Comparison of ENCODE assay signal across 15 cellular contexts in the genomic region with DNA sequence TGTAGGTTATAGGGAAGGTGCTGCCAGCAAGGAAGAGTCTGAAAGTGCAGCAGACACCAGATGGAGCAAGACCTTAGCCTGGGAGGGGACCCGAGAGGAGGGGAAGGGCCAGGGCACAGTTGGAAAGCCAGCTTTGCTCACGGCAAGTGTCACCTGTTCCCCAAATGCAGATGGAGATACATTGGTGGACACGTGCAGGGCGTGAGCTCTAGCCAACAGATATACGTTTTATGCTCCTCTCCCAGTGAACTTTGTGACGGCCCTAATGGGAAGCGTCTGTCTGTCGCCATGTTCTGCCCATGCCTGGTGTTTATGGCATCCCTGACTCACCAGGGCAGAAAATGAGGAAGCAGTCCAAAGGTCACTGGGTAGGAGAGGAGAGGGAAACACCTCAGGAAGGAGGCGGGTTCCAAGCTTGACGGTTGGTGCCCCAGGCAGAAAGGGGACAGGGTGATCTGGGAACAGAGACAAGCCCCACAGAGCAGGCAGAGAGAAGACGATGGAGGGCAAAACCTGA. TPM values are rescaled to one million over a fixed set of nuclear protein-coding genes. Genes with fewer than 3 reads are reported as not detected.
DNase-seq lines count a peak whose midpoint lies in the region; ATAC-seq and TF ChIP-seq lines count a peak whose summit lies in the region.
"Had no signal": no experiment of that assay in that cellular context is flagged by ENCODE, and none has a peak within 500 bp of the region (broad histone marks: within the 10 kb centered on the region; RNA-seq: fewer than 3 reads in every experiment).

No MANE protein-coding gene starts in this region.

- peak overlapping the region; percentile 26 for H4K8ac ChIP-seq in trophoblast cell (ENCODE audit: low read depth, low read length)

- no peak overlapping the region for H4K12ac ChIP-seq in trophoblast cell (ENCODE audit: low read depth, low read length)

- H2AFZ ChIP-seq in HCT116 (ENCODE audit: low read depth, low read length, poor library complexity, severe bottlenecking) (peak overlapping the region; percentile 19), trophoblast cell (ENCODE audit: insufficient read depth, low read length, poor library complexity) (no peak overlapping the region)

- TF ChIP-seq CTCF in HCT116 (IDR thresholded peaks at IDR 0.05 in 2 of 3, conservative IDR thresholded peaks at IDR 0.05 in 1 of 3; ENCODE audit: borderline replicate concordance in 1 of 3, insufficient read depth in 1 of 3, low read depth in 2 of 3, low read length in 2 of 3): no peak
- no peak for TF ChIP-seq CTCF in epithelial cell of esophagus (IDR thresholded peaks at IDR 0.05; ENCODE audit: insufficient read depth, low read depth, low read length, missing control alignments)

- POLR2A ChIA-PET in HCT116 (lab: Charles Lee): no interaction called here

- H3K14ac ChIP-seq in trophoblast cell (ENCODE audit: low read length): peak overlapping the region; percentile 5

- no peak overlapping the region for H3K23ac ChIP-seq in trophoblast cell (ENCODE audit: low read length)

- H3K9me3 ChIP-seq in HCT116 (ENCODE audit: control insufficient read depth in 1 of 2, insufficient read depth in 1 of 2, low read depth in 1 of 2, low read length in 2 of 2) (no peaks in the 10 kb centered on the region), trophoblast cell (ENCODE audit: insufficient read depth, low read depth, low read length) (no peaks in the 10 kb centered on the region)

- H2BK5ac ChIP-seq in trophoblast cell (ENCODE audit: low read depth, low read length, poor library complexity): no peak overlapping the region

- H3K4me1 ChIP-seq in HCT116 (ENCODE audit: control insufficient read depth in 1 of 2, insufficient read depth in 2 of 2, low read length in 2 of 2) (peaks cover 8 to 31% of the 10 kb centered on the region in 2 experiments), trophoblast cell (ENCODE audit: control insufficient read depth in 1 of 2, insufficient read depth in 2 of 2, low read length in 2 of 2) (peaks cover 12 to 18% of the 10 kb centered on the region in 2 experiments)

- peak overlapping the region; percentile 14 for H3K18ac ChIP-seq in trophoblast cell (ENCODE audit: low read length)

- peak overlapping the region; percentile 30 for H2BK12ac ChIP-seq in trophoblast cell (ENCODE audit: low read length)

- no peak overlapping the region for H3K9ac ChIP-seq in HCT116 (ENCODE audit: low read length)
- H3K9ac ChIP-seq in trophoblast cell (ENCODE audit: low read length): no peak overlapping the region

- CTCF ChIA-PET in HCT116 (lab: Charles Lee): no interaction called here

- H2AK5ac ChIP-seq in trophoblast cell (ENCODE audit: low read length): no peak overlapping the region

- no peaks in the 10 kb centered on the region for H3K9me2 ChIP-seq in HCT116 (ENCODE audit: insufficient read depth)

- H3K4me3 ChIP-seq in HCT116 (replicated peaks in 1 of 2; ENCODE audit: low read depth in 1 of 2, low read length in 2 of 2) (peak overlapping the region in 1 of 2 experiments; percentile 5; a peak in 1 of 4 replicates), epithelial cell of esophagus (ENCODE audit: low read length) (no peak overlapping the region), trophoblast cell (ENCODE audit: low read depth, low read length) (no peak overlapping the region), H7 (ENCODE audit: insufficient read depth, low read depth, low read length) (no peak overlapping the region)
- H3K4me3 ChIP-seq: smooth muscle cell had no signal

- H3K79me2 ChIP-seq in HCT116 (ENCODE audit: insufficient read depth, low read length) (no peaks in the 10 kb centered on the region), trophoblast cell (ENCODE audit: control insufficient read depth, insufficient read depth, low read length, poor library complexity) (no peaks in the 10 kb centered on the region)

- H3K4ac ChIP-seq in trophoblast cell (ENCODE audit: low read depth, low read length): no peak overlapping the region

- intact Hi-C loops in HCT116 (cut with micrococcal nuclease): no loop called here

- no peak for TF ChIP-seq POLR2A in HCT116 (IDR thresholded peaks at IDR 0.05; ENCODE audit: borderline replicate concordance, extremely low read depth, insufficient read depth, insufficient read length)

- DNase-seq in HCT116 (ENCODE audit: low read depth, low spot score): peak; percentile 39
- peak; percentile 97 for DNase-seq in NCI-H526 (lab: John Stamatoyannopoulos, UW)
- peak; percentile 35 for DNase-seq in epithelial cell of esophagus (ENCODE audit: low read depth)
- peak; percentile 87 to 91 for DNase-seq in trophoblast cell
- no peak for DNase-seq in NCI-H2227 (lab: John Stamatoyannopoulos, UW; ENCODE audit: unreplicated experiment)
- no peak for DNase-seq in stimulated activated naive CD4-positive, alpha-beta T cell (lab: John Stamatoyannopoulos, UW)
- DNase-seq in H7: no peak
- DNase-seq: activated CD4-positive, alpha-beta T cell treated with anti-CD3 and anti-CD28 coated beads, Interleukin-2, amount 10 ng/mL, durations not matched to agents 24 days and 14 days; DMS79 treated with DMSO at 0.1 percent for 48 hours; NCI-H2107 had no signal

- WGBS in trophoblast cell (ENCODE audit: extremely low coverage, insufficient coverage, insufficient read length): no CpG with 5 or more reads among the region's 11 CpGs

- no peaks in the 10 kb centered on the region for H4K20me1 ChIP-seq in HCT116 (ENCODE audit: insufficient read depth)

- H4K91ac ChIP-seq in trophoblast cell (ENCODE audit: low read depth, low read length): peak overlapping the region; percentile 3

- ATAC-seq in HCT116 (peak; percentile 76), GM18858 (IDR thresholded peaks at IDR 0.05; ENCODE audit: unreplicated experiment) (no peak)
- ATAC-seq: activated naive CD4-positive, alpha-beta T cell treated with anti-CD3 and anti-CD28 coated beads, Interleukin-2, amount 50 U/mL, for 72 hours had no signal

- peak overlapping the region; percentile 56 for H3K4me2 ChIP-seq in HCT116 (ENCODE audit: low read length)
- H3K4me2 ChIP-seq in trophoblast cell (ENCODE audit: low read length): no peak overlapping the region
- H3K4me2 ChIP-seq: smooth muscle cell had no signal

- H3K27ac ChIP-seq in HCT116 (ENCODE audit: low read depth, low read length) (no peak overlapping the region), trophoblast cell (ENCODE audit: low read depth, low read length) (no peak overlapping the region)

- H3K36me3 ChIP-seq in HCT116 (ENCODE audit: control insufficient read depth in 1 of 2, insufficient read depth in 2 of 2, low read length in 2 of 2) (no peaks in the 10 kb centered on the region), trophoblast cell (ENCODE audit: control insufficient read depth in 1 of 2, insufficient read depth in 2 of 2, low read length in 2 of 2) (no peaks in the 10 kb centered on the region), H7 (replicated peaks; ENCODE audit: control insufficient read depth, insufficient read depth, low read length) (no peaks in the 10 kb centered on the region)

- no TSS peak for BruUV-seq in HCT116 (replicated peaks; lab: Mats Ljungman, UMichigan)

- no peak overlapping the region for H2BK120ac ChIP-seq in trophoblast cell (ENCODE audit: insufficient read depth, low read length, poor library complexity)

- H3K79me1 ChIP-seq in trophoblast cell (ENCODE audit: low read length): peaks cover 4% of the 10 kb centered on the region

- H3K27me3 ChIP-seq in HCT116 (ENCODE audit: insufficient read depth, low read length) (no peaks in the 10 kb centered on the region), trophoblast cell (ENCODE audit: insufficient read depth, low read length) (no peaks in the 10 kb centered on the region), H7 (ENCODE audit: control insufficient read depth, insufficient read depth, low read length) (no peaks in the 10 kb centered on the region)

- RAD21 ChIA-PET in HCT116 (lab: Charles Lee; ENCODE audit: low non-redundant PET in 1 of 2, low total read pairs in 2 of 2, uncharacterized antibody in 2 of 2, unreplicated experiment in 2 of 2): no interaction called here

- no peak for TF ChIP-seq RAD21 in HCT116 (IDR thresholded peaks at IDR 0.05; ENCODE audit: low read depth)

TF ChIP-seq in HCT116, 20 proteins besides CTCF, POLR2A, EP300 and RAD21 (continues in another document):
- peak; percentile 77 for TF ChIP-seq CBX3 (IDR thresholded peaks at IDR 0.05; ENCODE audit: low read depth)
- TF ChIP-seq, protein P1, sequence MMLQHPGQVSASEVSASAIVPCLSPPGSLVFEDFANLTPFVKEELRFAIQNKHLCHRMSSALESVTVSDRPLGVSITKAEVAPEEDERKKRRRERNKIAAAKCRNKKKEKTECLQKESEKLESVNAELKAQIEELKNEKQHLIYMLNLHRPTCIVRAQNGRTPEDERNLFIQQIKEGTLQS (IDR thresholded peaks at IDR 0.05): no peak
- 0 out of 2 replicates have a peak, but pooled peaks have one; percentile 15 for TF ChIP-seq POLR2AphosphoS5 (IDR thresholded peaks at IDR 0.05; ENCODE audit: low read depth, low read length)
- peak; percentile 32; the same call in 1 of the 2 replicates for TF ChIP-seq JUND (IDR thresholded peaks at IDR 0.05)
- TF ChIP-seq, protein P2, sequence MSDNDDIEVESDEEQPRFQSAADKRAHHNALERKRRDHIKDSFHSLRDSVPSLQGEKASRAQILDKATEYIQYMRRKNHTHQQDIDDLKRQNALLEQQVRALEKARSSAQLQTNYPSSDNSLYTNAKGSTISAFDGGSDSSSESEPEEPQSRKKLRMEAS (IDR thresholded peaks at IDR 0.05): peak; percentile 53; the same call in 1 of the 2 replicates
- peak; percentile 64 for TF ChIP-seq SP1 (IDR thresholded peaks at IDR 0.05; ENCODE audit: low read depth)
- TF ChIP-seq YY1 (IDR thresholded peaks at IDR 0.05; ENCODE audit: extremely low read depth, insufficient replicate concordance, low read depth, low read length): peak; percentile 25
- 0 out of 2 replicates have a peak, but pooled peaks have one; percentile 13 for TF ChIP-seq FOSL1 (IDR thresholded peaks at IDR 0.05; ENCODE audit: low read depth)
- no peak for TF ChIP-seq EGR1 (IDR thresholded peaks at IDR 0.05; ENCODE audit: low read depth)

RNA-seq across cellular contexts. Expression of a gene that starts 7.6 kb away (rescaled TPM):
- 0.22 TPM for total RNA-seq in HCT116 (2021; ENCODE audit: unreplicated experiment)
- polyA plus RNA-seq in HCT116 (2012): 0.11 and 0.25 TPM in 2 replicates
- polyA plus RNA-seq in trophoblast cell (2013): 3.2 TPM in 2 replicates
- total RNA-seq in H7 (2014; rRNA removed; shearing (Covaris generic)): 0.59 and 0.69 TPM in 2 replicates
- total RNA-seq: activated CD4-positive, alpha-beta T cell treated with anti-CD3 and anti-CD28 coated beads, Interleukin-2, amount 10 ng/mL, durations not matched to agents 24 days and 14 days; dermis microvascular lymphatic vessel endothelial cell; SK-MEL-5; smooth muscle cell had no signal
- polyA plus RNA-seq: smooth muscle cell had no signal

RNA-seq across cellular contexts. Expression of a gene that starts 11.3 kb away (rescaled TPM):
- total RNA-seq in HCT116 (2021; ENCODE audit: unreplicated experiment): not detected
- 0.01 TPM in 1 of 2 replicates, not detected in the other for polyA plus RNA-seq in HCT116 (2012)
- 0.57 and 0.61 TPM in 2 replicates for polyA plus RNA-seq in trophoblast cell (2013)
- total RNA-seq in H7 (2014; rRNA removed; shearing (Covaris generic)): 0.07 and 0.24 TPM in 2 replicates
- total RNA-seq: activated CD4-positive, alpha-beta T cell treated with anti-CD3 and anti-CD28 coated beads, Interleukin-2, amount 10 ng/mL, durations not matched to agents 24 days and 14 days; activated naive CD4-positive, alpha-beta T cell treated with anti-CD3 and anti-CD28 coated beads, Interleukin-2, amount 50 U/mL, for 72 hours; dermis microvascular lymphatic vessel endothelial cell; SK-MEL-5 had no signal

Comparison
In these comparisons a context has a peak if more than half of its experiments do, and no peak if none do; other contexts are left out.
1. DNase-seq: peak in HCT116 (single experiment), NCI-H526 (2 of 2), epithelial cell of esophagus (single experiment) and trophoblast cell (2 of 2); none in NCI-H2227 (single experiment), stimulated activated naive CD4-positive, alpha-beta T cell (0 of 6) and H7 (single experiment).